ENCODE assay signal across 18 cellular contexts in genomic region chr2:145757503-145758290, GRCh38.
"Had no signal": no experiment of that assay in that cellular context is flagged by ENCODE, and none has a peak within 500 bp of the region (broad histone marks: within the 10 kb centered on the region; RNA-seq: fewer than 3 reads in every experiment).

No MANE protein-coding gene starts in this region.

- H3K27me3 ChIP-seq: neutrophil, right atrium auricular region, tibial artery had no signal

- H3K4me3 Mint-ChIP-seq: activated naive CD4-positive, alpha-beta T cell treated with anti-CD3 and anti-CD28 coated beads, Interleukin-2, amount 50 U/mL, for 24 hours; brain; naive thymus-derived CD8-positive, alpha-beta T cell; stimulated activated effector memory CD8-positive, alpha-beta T cell treated with anti-CD3 and anti-CD28 coated beads, Interleukin-12 subunit alpha, Interleukin-12 subunit beta, amount 100 ng/mL, for 72 hours had no signal

- DNase-seq: activated CD4-positive, CD25-positive, alpha-beta regulatory T cell; activated effector memory CD4-positive, alpha-beta T cell treated with Interleukin-2 at 50 U/mL for 16 hours; activated T-cell treated with anti-CD3 and anti-CD28 coated beads, Interleukin-2, amount 50 U/mL, for 1 hour; amniotic stem cell; cerebellar nuclear complex; dermis blood vessel endothelial cell; hippocampal formation; naive thymus-derived CD8-positive, alpha-beta T cell; posterior cingulate gyrus; small intestine; T-helper 2 cell; tibial artery had no signal

- H3K27me3 Mint-ChIP-seq: activated naive CD4-positive, alpha-beta T cell treated with anti-CD3 and anti-CD28 coated beads, Interleukin-2, amount 50 U/mL, for 24 hours; brain had no signal

- H3K9me3 ChIP-seq: neutrophil, right atrium auricular region, tibial artery had no signal

- H3K9me3 Mint-ChIP-seq: brain; naive thymus-derived CD8-positive, alpha-beta T cell; stimulated activated effector memory CD8-positive, alpha-beta T cell treated with anti-CD3 and anti-CD28 coated beads, Interleukin-12 subunit alpha, Interleukin-12 subunit beta, amount 100 ng/mL, for 72 hours had no signal

- H3K4me3 ChIP-seq: right atrium auricular region, tibial artery had no signal

- H3K27ac Mint-ChIP-seq: activated naive CD4-positive, alpha-beta T cell treated with anti-CD3 and anti-CD28 coated beads, Interleukin-2, amount 50 U/mL, for 24 hours; brain; naive thymus-derived CD8-positive, alpha-beta T cell; stimulated activated effector memory CD8-positive, alpha-beta T cell treated with anti-CD3 and anti-CD28 coated beads, Interleukin-12 subunit alpha, Interleukin-12 subunit beta, amount 100 ng/mL, for 72 hours had no signal

- ATAC-seq: esophagus mucosa; naive thymus-derived CD8-positive, alpha-beta T cell; stimulated activated effector memory CD8-positive, alpha-beta T cell treated with anti-CD3 and anti-CD28 coated beads, Interleukin-12 subunit alpha, Interleukin-12 subunit beta, amount 100 ng/mL, for 72 hours had no signal

- H3K27ac ChIP-seq: neutrophil, right atrium auricular region, tibial artery had no signal

- H3K36me3 ChIP-seq: neutrophil, right atrium auricular region, tibial artery had no signal

- H3K4me1 Mint-ChIP-seq: activated naive CD4-positive, alpha-beta T cell treated with anti-CD3 and anti-CD28 coated beads, Interleukin-2, amount 50 U/mL, for 24 hours; naive thymus-derived CD8-positive, alpha-beta T cell; stimulated activated effector memory CD8-positive, alpha-beta T cell treated with anti-CD3 and anti-CD28 coated beads, Interleukin-12 subunit alpha, Interleukin-12 subunit beta, amount 100 ng/mL, for 72 hours had no signal

- H3K36me3 Mint-ChIP-seq: activated naive CD4-positive, alpha-beta T cell treated with anti-CD3 and anti-CD28 coated beads, Interleukin-2, amount 50 U/mL, for 24 hours; brain; naive thymus-derived CD8-positive, alpha-beta T cell; stimulated activated effector memory CD8-positive, alpha-beta T cell treated with anti-CD3 and anti-CD28 coated beads, Interleukin-12 subunit alpha, Interleukin-12 subunit beta, amount 100 ng/mL, for 72 hours had no signal
